In genomic region chr9:113677057-113677456, GRCh38 we compare ENCODE assay signal across 23 cellular contexts.
DNase-seq lines count a peak whose midpoint lies in the region; ATAC-seq lines count a peak whose summit lies in the region.
"Had no signal": no experiment of that assay in that cellular context is flagged by ENCODE, and none has a peak within 500 bp of the region (broad histone marks: within the 10 kb centered on the region; RNA-seq: fewer than 3 reads in every experiment).

No MANE protein-coding gene starts in this region.

- no peak overlapping the region for H3K27ac ChIP-seq in aorta (ENCODE audit: low read depth in 1 of 2, low read length in 2 of 2)
- H3K27ac ChIP-seq: cardiac muscle cell, dorsolateral prefrontal cortex had no signal

- no peak overlapping the region for H3K27ac Mint-ChIP-seq in stimulated activated memory B cell treated with anti-CD40 and anti-IgM and Interleukin-4, amounts not matched to agents 10 μg/mL and 1 μg/mL and 100 μg/mL, for 72 hours
- H3K27ac Mint-ChIP-seq: activated CD4-positive, alpha-beta memory T cell treated with anti-CD3 and anti-CD28 coated beads, Interleukin-2, amount 10 ng/mL, durations not matched to agents 7 days and 5 days; activated naive CD8-positive, alpha-beta T cell; naive thymus-derived CD4-positive, alpha-beta T cell; progenitor cell of endocrine pancreas had no signal

- H3K27me3 Mint-ChIP-seq in stimulated activated memory B cell treated with anti-CD40 and anti-IgM and Interleukin-4, amounts not matched to agents 10 μg/mL and 1 μg/mL and 100 μg/mL, for 72 hours: peaks cover 87% of the 10 kb centered on the region

- H3K27me3 ChIP-seq in aorta (ENCODE audit: control insufficient read depth in 1 of 2, insufficient read depth in 2 of 2, low read length in 1 of 2): no peaks in the 10 kb centered on the region
- H3K27me3 ChIP-seq: cardiac muscle cell had no signal

- intact Hi-C loops in head of caudate nucleus (cut with DNase I): no loop called here
- intact Hi-C loops in aorta (cut with DNase I): no loop called here

- peaks cover 14% of the 10 kb centered on the region for H3K4me1 Mint-ChIP-seq in stimulated activated memory B cell treated with anti-CD40 and anti-IgM and Interleukin-4, amounts not matched to agents 10 μg/mL and 1 μg/mL and 100 μg/mL, for 72 hours

- no peak overlapping the region for H3K4me3 Mint-ChIP-seq in stimulated activated memory B cell treated with anti-CD40 and anti-IgM and Interleukin-4, amounts not matched to agents 10 μg/mL and 1 μg/mL and 100 μg/mL, for 72 hours
- H3K4me3 Mint-ChIP-seq: activated CD4-positive, alpha-beta memory T cell treated with anti-CD3 and anti-CD28 coated beads, Interleukin-2, amount 10 ng/mL, durations not matched to agents 7 days and 5 days; activated naive CD8-positive, alpha-beta T cell; activated T-cell treated with anti-CD3 and anti-CD28 coated beads, Interleukin-2, amount 50 U/mL, for 4 hours; naive thymus-derived CD4-positive, alpha-beta T cell had no signal

- no peaks in the 10 kb centered on the region for H3K4me1 ChIP-seq in aorta (ENCODE audit: control insufficient read depth in 1 of 2, insufficient read depth in 2 of 2, low read length in 2 of 2)

- H3K36me3 ChIP-seq in aorta (ENCODE audit: control insufficient read depth in 1 of 2, insufficient read depth in 2 of 2, low read length in 1 of 2): no peaks in the 10 kb centered on the region
- H3K36me3 ChIP-seq: cardiac muscle cell, thoracic aorta had no signal

- H3K9me3 Mint-ChIP-seq in stimulated activated memory B cell treated with anti-CD40 and anti-IgM and Interleukin-4, amounts not matched to agents 10 μg/mL and 1 μg/mL and 100 μg/mL, for 72 hours: no peaks in the 10 kb centered on the region
- H3K9me3 Mint-ChIP-seq: activated CD4-positive, alpha-beta memory T cell treated with anti-CD3 and anti-CD28 coated beads, Interleukin-2, amount 10 ng/mL, durations not matched to agents 7 days and 5 days; activated T-cell treated with anti-CD3 and anti-CD28 coated beads, Interleukin-2, amount 50 U/mL, for 4 hours had no signal

- H3K9me3 ChIP-seq in aorta (ENCODE audit: control insufficient read depth, low read length): no peaks in the 10 kb centered on the region
- H3K9me3 ChIP-seq: thoracic aorta had no signal

- H3K36me3 Mint-ChIP-seq in stimulated activated memory B cell treated with anti-CD40 and anti-IgM and Interleukin-4, amounts not matched to agents 10 μg/mL and 1 μg/mL and 100 μg/mL, for 72 hours: no peaks in the 10 kb centered on the region
- H3K36me3 Mint-ChIP-seq: activated naive CD8-positive, alpha-beta T cell had no signal

- DNase-seq in HCEC 1CT: peak; percentile 15
- DNase-seq in RPMI7951 (ENCODE audit: low read depth): peak; percentile 34
- DNase-seq in fibroblast of gingiva (ENCODE audit: low read depth): peak; percentile 12
- no peak for DNase-seq in GM19238 (ENCODE audit: insufficient read length, low spot score)
- DNase-seq in NCI-H748 treated with DMSO at 0.1 percent for 48 hours (lab: John Stamatoyannopoulos, UW): no peak
- no peak for DNase-seq in head of caudate nucleus
- no peak for DNase-seq in aorta
- DNase-seq: activated CD4-positive, alpha-beta memory T cell treated with anti-CD3 and anti-CD28 coated beads, Interleukin-2, amount 10 ng/mL, durations not matched to agents 7 days and 5 days; activated T-cell treated with anti-CD3 and anti-CD28 coated beads, Interleukin-2, amount 50 U/mL, for 4 hours; C1 segment of cervical spinal cord; dorsolateral prefrontal cortex; naive thymus-derived CD4-positive, alpha-beta T cell; NCI-H1694 treated with DMSO at 0.1 percent for 48 hours; NCI-H446; stimulated activated CD4-positive, alpha-beta T cell treated with anti-CD3 and anti-CD28 coated beads, Interleukin-4, amount 100 ng/mL, for 4 hours; T-helper 1 cell had no signal

- ATAC-seq in stimulated activated memory B cell treated with anti-CD40 and anti-IgM and Interleukin-4, amounts not matched to agents 10 μg/mL and 1 μg/mL and 100 μg/mL, for 72 hours: peak; percentile 45
- no peak for ATAC-seq in aorta (ENCODE audit: low FRiP score)
- ATAC-seq: activated T-cell treated with anti-CD3 and anti-CD28 coated beads, Interleukin-2, amount 50 U/mL, for 4 hours; naive thymus-derived CD4-positive, alpha-beta T cell had no signal

- H3K4me3 ChIP-seq in aorta (ENCODE audit: low read length in 2 of 2): no peak overlapping the region
- H3K4me3 ChIP-seq: cardiac muscle cell, dorsolateral prefrontal cortex, lung, smooth muscle cell, thoracic aorta had no signal

- 85 to 89% methylated on average over 9 of the region's 9 CpGs for WGBS in aorta, 2 donors

Comparison
In these comparisons a context has a peak if more than half of its experiments do, and no peak if none do; other contexts are left out.
1. DNase-seq: peak in HCEC 1CT (single experiment), RPMI7951 (single experiment) and fibroblast of gingiva (single experiment); none in GM19238 (single experiment), NCI-H748 treated with DMSO at 0.1 percent for 48 hours (single experiment), head of caudate nucleus (0 of 42) and aorta (0 of 2).